Comparison of ENCODE assay signal across 13 cellular contexts in the genomic region with DNA sequence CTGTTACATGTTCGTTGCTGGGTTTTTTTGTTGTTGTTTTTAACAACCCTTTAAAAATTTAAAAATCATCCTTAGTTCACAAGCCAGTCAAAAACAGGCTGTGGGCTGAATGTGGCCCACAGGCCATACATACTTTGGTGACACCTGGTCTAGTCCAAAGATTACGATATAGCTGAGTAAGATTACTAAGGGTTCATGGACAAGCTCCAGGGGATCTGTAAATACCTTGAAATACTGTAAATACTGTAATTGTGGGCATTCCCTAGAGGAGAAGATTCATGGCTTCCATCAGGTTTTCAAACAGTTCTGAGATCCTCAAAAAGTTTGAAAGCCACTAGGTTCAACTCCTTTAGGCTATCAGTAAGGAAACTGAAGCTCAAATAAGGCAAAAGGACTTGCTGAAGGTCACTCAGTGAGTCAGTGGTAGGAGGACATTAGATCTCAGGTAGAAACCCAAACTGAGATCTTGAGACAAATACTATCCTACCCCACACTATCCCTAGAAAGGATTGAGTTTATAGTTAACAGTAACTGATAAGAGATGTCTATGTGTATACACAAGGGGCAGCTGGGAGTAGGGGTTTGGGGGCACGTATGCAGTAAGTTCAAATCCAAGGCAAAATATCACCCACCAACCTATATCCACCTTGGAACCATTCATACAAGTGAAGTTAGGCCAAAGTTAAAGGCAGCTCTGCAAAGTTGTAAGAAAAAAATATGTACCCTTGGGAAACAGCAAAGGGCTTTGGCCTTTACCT. TPM values are rescaled to one million over a fixed set of nuclear protein-coding genes. Genes with fewer than 3 reads are reported as not detected.
DNase-seq lines count a peak whose midpoint lies in the region; ATAC-seq and TF ChIP-seq lines count a peak whose summit lies in the region.
"Had no signal": no experiment of that assay in that cellular context is flagged by ENCODE, and none has a peak within 500 bp of the region (broad histone marks: within the 10 kb centered on the region; RNA-seq: fewer than 3 reads in every experiment).

No MANE protein-coding gene starts in this region.

- TF ChIP-seq CTCF in DOHH2 (IDR thresholded peaks at IDR 0.05; ENCODE audit: low read depth, low read length, poor library complexity, severe bottlenecking) (no peak), nephron progenitor cell (IDR thresholded peaks at IDR 0.05) (no peak), lower lobe of right lung (IDR thresholded peaks at IDR 0.05) (no peak)

- H3K9me2 ChIP-seq in DOHH2 (replicated peaks; ENCODE audit: control insufficient read depth, low read length): no peaks in the 10 kb centered on the region

- H3F3A ChIP-seq in DOHH2 (ENCODE audit: control insufficient read depth, insufficient read depth): peaks cover 60% of the 10 kb centered on the region

- no peak for ATAC-seq in lower lobe of right lung
- ATAC-seq: left ventricle myocardium superior, right cardiac atrium had no signal

- H3K27ac ChIP-seq in BLaER1 treated with 17β-estradiol and CSF1 and Interleukin-3, amounts not matched to agents 10 nM and 100 nM: peak overlapping the region in 4 of 11 experiments; percentile 0 to 11 (median 7); a peak in 3 of 22 replicates
- H3K27ac ChIP-seq in DOHH2 (ENCODE audit: low read depth, low read length) (peak overlapping the region; percentile 80), lower lobe of right lung (no peak overlapping the region)
- H3K27ac ChIP-seq: C4-2B, neural progenitor cell had no signal

- no peak overlapping the region for H3K4me3 Mint-ChIP-seq in activated T-helper 2 cell treated with anti-CD3 and anti-CD28 coated beads, Interferon-gamma antibody, Interleukin-2, Interleukin-4, amounts not matched to agents 10 μg/mL and 5 μg/mL and 100 μg/mL, durations not matched to agents 14 hours and 24 hours and 36 hours (ENCODE audit: low read depth)
- H3K4me3 Mint-ChIP-seq in nephron progenitor cell: no peak overlapping the region
- H3K4me3 Mint-ChIP-seq: activated naive CD4-positive, alpha-beta T cell treated with anti-CD3 and anti-CD28 coated beads, Interleukin-2, amount 10 ng/mL, durations not matched to agents 7 days and 5 days; neural progenitor cell had no signal

- no peaks in the 10 kb centered on the region for H3K9me3 ChIP-seq in BLaER1 treated with 17β-estradiol and CSF1 and Interleukin-3, amounts not matched to agents 10 nM and 100 nM (replicated peaks in 1 of 11)
- H3K9me3 ChIP-seq in DOHH2 (ENCODE audit: control insufficient read depth, insufficient read depth, low read length) (no peaks in the 10 kb centered on the region), lower lobe of right lung (no peaks in the 10 kb centered on the region)

- no peak for DNase-seq in activated T-helper 2 cell treated with anti-CD3 and anti-CD28 coated beads, Interferon-gamma antibody, Interleukin-2, Interleukin-4, amounts not matched to agents 10 μg/mL and 5 μg/mL and 100 μg/mL, durations not matched to agents 14 hours and 24 hours and 36 hours (ENCODE audit: low spot score)
- DNase-seq in nephron progenitor cell (no peak), NCI-H2227 treated with DMSO at 0.1 percent for 48 hours (lab: John Stamatoyannopoulos, UW) (no peak), SW480 (ENCODE audit: low spot score) (no peak), lower lobe of right lung (no peak)
- DNase-seq: activated naive CD4-positive, alpha-beta T cell treated with anti-CD3 and anti-CD28 coated beads, Interleukin-2, amount 10 ng/mL, durations not matched to agents 7 days and 5 days; left ventricle myocardium superior; NCI-H1105 treated with DMSO at 0.1 percent for 48 hours; right cardiac atrium had no signal

- H3K36me3 ChIP-seq in BLaER1 treated with 17β-estradiol and CSF1 and Interleukin-3, amounts not matched to agents 10 nM and 100 nM: peaks cover 68 to 100% (median 83%) of the 10 kb centered on the region in 11 experiments
- H3K36me3 ChIP-seq in DOHH2 (ENCODE audit: control insufficient read depth, low read length): peaks cover 93% of the 10 kb centered on the region
- peaks cover 60% of the 10 kb centered on the region for H3K36me3 ChIP-seq in lower lobe of right lung

- no peaks in the 10 kb centered on the region for H3K9me3 Mint-ChIP-seq in activated T-helper 2 cell treated with anti-CD3 and anti-CD28 coated beads, Interferon-gamma antibody, Interleukin-2, Interleukin-4, amounts not matched to agents 10 μg/mL and 5 μg/mL and 100 μg/mL, durations not matched to agents 14 hours and 24 hours and 36 hours
- no peaks in the 10 kb centered on the region for H3K9me3 Mint-ChIP-seq in nephron progenitor cell
- H3K9me3 Mint-ChIP-seq: activated naive CD4-positive, alpha-beta T cell treated with anti-CD3 and anti-CD28 coated beads, Interleukin-2, amount 10 ng/mL, durations not matched to agents 7 days and 5 days; neural progenitor cell had no signal

- H3K27ac Mint-ChIP-seq in activated T-helper 2 cell treated with anti-CD3 and anti-CD28 coated beads, Interferon-gamma antibody, Interleukin-2, Interleukin-4, amounts not matched to agents 10 μg/mL and 5 μg/mL and 100 μg/mL, durations not matched to agents 14 hours and 24 hours and 36 hours: peak overlapping the region; percentile 2
- H3K27ac Mint-ChIP-seq in nephron progenitor cell: peak overlapping the region; percentile 59
- H3K27ac Mint-ChIP-seq: neural progenitor cell had no signal

- no peak overlapping the region for H3K4me3 ChIP-seq in BLaER1 treated with 17β-estradiol and CSF1 and Interleukin-3, amounts not matched to agents 10 nM and 100 nM
- peak overlapping the region; percentile 58 for H3K4me3 ChIP-seq in DOHH2 (ENCODE audit: low read length)
- H3K4me3 ChIP-seq in lower lobe of right lung: no peak overlapping the region
- H3K4me3 ChIP-seq: neural progenitor cell had no signal

- H3K36me3 Mint-ChIP-seq in activated T-helper 2 cell treated with anti-CD3 and anti-CD28 coated beads, Interferon-gamma antibody, Interleukin-2, Interleukin-4, amounts not matched to agents 10 μg/mL and 5 μg/mL and 100 μg/mL, durations not matched to agents 14 hours and 24 hours and 36 hours (ENCODE audit: low read depth): peaks cover 76% of the 10 kb centered on the region
- peaks cover 34% of the 10 kb centered on the region for H3K36me3 Mint-ChIP-seq in nephron progenitor cell (ENCODE audit: low read depth)

- H3K4me1 Mint-ChIP-seq in activated T-helper 2 cell treated with anti-CD3 and anti-CD28 coated beads, Interferon-gamma antibody, Interleukin-2, Interleukin-4, amounts not matched to agents 10 μg/mL and 5 μg/mL and 100 μg/mL, durations not matched to agents 14 hours and 24 hours and 36 hours (ENCODE audit: low read depth): peaks cover 44% of the 10 kb centered on the region
- peaks cover 22% of the 10 kb centered on the region for H3K4me1 Mint-ChIP-seq in nephron progenitor cell

- peak overlapping the region; percentile 8 to 61 (median 38); a peak in 17 of 22 replicates for H3K4me2 ChIP-seq in BLaER1 treated with 17β-estradiol and CSF1 and Interleukin-3, amounts not matched to agents 10 nM and 100 nM
- H3K4me2 ChIP-seq in DOHH2 (ENCODE audit: low read length): peak overlapping the region; percentile 81
- H3K4me2 ChIP-seq: neural progenitor cell had no signal

- H3K27me3 ChIP-seq in BLaER1 treated with 17β-estradiol and CSF1 and Interleukin-3, amounts not matched to agents 10 nM and 100 nM: no peaks in the 10 kb centered on the region
- H3K27me3 ChIP-seq in DOHH2 (ENCODE audit: control insufficient read depth, low read length): no peaks in the 10 kb centered on the region
- H3K27me3 ChIP-seq in lower lobe of right lung (ENCODE audit: low read depth): no peaks in the 10 kb centered on the region
- H3K27me3 ChIP-seq: neural progenitor cell had no signal

- peaks cover 23 to 45% (median 31%) of the 10 kb centered on the region in 10 experiments for H3K4me1 ChIP-seq in BLaER1 treated with 17β-estradiol and CSF1 and Interleukin-3, amounts not matched to agents 10 nM and 100 nM
- H3K4me1 ChIP-seq in DOHH2 (ENCODE audit: control insufficient read depth, low read length): peaks cover 68% of the 10 kb centered on the region
- peaks cover 60% of the 10 kb centered on the region for H3K4me1 ChIP-seq in lower lobe of right lung

- H4K20me1 ChIP-seq in BLaER1 treated with 17β-estradiol and CSF1 and Interleukin-3, amounts not matched to agents 10 nM and 100 nM: peaks cover 31 to 100% (median 89%) of the 10 kb centered on the region in 11 experiments; a peak in 19 of 22 replicates
- no peaks in the 10 kb centered on the region for H4K20me1 ChIP-seq in DOHH2 (ENCODE audit: control insufficient read depth, insufficient read depth, low read depth, low read length)

- no peaks in the 10 kb centered on the region for H3K27me3 Mint-ChIP-seq in activated T-helper 2 cell treated with anti-CD3 and anti-CD28 coated beads, Interferon-gamma antibody, Interleukin-2, Interleukin-4, amounts not matched to agents 10 μg/mL and 5 μg/mL and 100 μg/mL, durations not matched to agents 14 hours and 24 hours and 36 hours (ENCODE audit: low read depth)
- no peaks in the 10 kb centered on the region for H3K27me3 Mint-ChIP-seq in nephron progenitor cell (ENCODE audit: low read depth, poor library complexity)
- H3K27me3 Mint-ChIP-seq: activated naive CD4-positive, alpha-beta T cell treated with anti-CD3 and anti-CD28 coated beads, Interleukin-2, amount 10 ng/mL, durations not matched to agents 7 days and 5 days had no signal

- 0 out of 22 replicates have a peak overlapping the region, but pooled peaks of 1 of the 11 experiments have one; percentile 36 for H3K9ac ChIP-seq in BLaER1 treated with 17β-estradiol and CSF1 and Interleukin-3, amounts not matched to agents 10 nM and 100 nM
- H3K9ac ChIP-seq: neural progenitor cell had no signal

- H3K79me2 ChIP-seq in DOHH2 (ENCODE audit: control insufficient read depth, low read length): peaks cover 82% of the 10 kb centered on the region

- intact Hi-C loops in activated T-helper 2 cell treated with anti-CD3 and anti-CD28 coated beads, Interferon-gamma antibody, Interleukin-2, Interleukin-4, amounts not matched to agents 10 μg/mL and 5 μg/mL and 100 μg/mL, durations not matched to agents 14 hours and 24 hours and 36 hours (cut with micrococcal nuclease): loop anchor here (10.0 kb wide), 1 partner anchor 49 kb away; no protein-coding TSS in a partner anchor
- intact Hi-C loops in lower lobe of right lung (cut with DNase I): no loop called here

RNA-seq across cellular contexts. Expression of a gene that starts 17.8 kb away (rescaled TPM):
- 62.0 and 63.2 TPM in 2 replicates for total RNA-seq in activated T-helper 2 cell treated with anti-CD3 and anti-CD28 coated beads, Interferon-gamma antibody, Interleukin-2, Interleukin-4, amounts not matched to agents 10 μg/mL and 5 μg/mL and 100 μg/mL, durations not matched to agents 14 hours and 24 hours and 36 hours
- 101 TPM for total RNA-seq in lower lobe of right lung
